ENCODE assay signal across 13 cellular contexts in the genomic region with DNA sequence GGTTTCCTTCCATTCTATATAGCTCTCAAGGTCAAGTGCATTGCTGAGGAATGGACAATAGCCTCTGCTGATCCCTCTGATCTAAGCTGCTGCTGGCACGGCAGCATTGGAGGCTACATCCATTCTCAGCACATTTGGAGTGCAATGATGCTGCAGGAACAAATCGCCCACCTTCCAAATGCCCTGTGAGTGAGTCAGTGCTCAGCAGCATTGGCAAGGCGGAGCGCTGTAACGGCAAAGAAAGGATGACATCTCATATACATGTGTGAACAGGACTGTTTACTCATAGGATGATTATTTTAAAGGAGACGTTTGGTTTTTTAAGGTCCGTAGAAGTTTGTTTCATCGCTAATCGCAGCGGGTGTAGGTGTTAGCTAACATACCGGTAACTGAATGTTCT.
DNase-seq lines count a peak whose midpoint lies in the region; ATAC-seq and TF ChIP-seq lines count a peak whose summit lies in the region.
"Had no signal": no experiment of that assay in that cellular context is flagged by ENCODE, and none has a peak within 500 bp of the region (broad histone marks: within the 10 kb centered on the region; RNA-seq: fewer than 3 reads in every experiment).

No MANE protein-coding gene starts in this region.

- peak overlapping the region; percentile 2; the same call in 1 of the 2 replicates for H3K4me3 ChIP-seq in ACC112 (ENCODE audit: low read depth, low read length)
- no peak overlapping the region for H3K4me3 ChIP-seq in Loucy (ENCODE audit: low read length, poor library complexity, severe bottlenecking)
- H3K4me3 ChIP-seq: SK-N-MC had no signal

- H3K27ac ChIP-seq in ACC112 (ENCODE audit: low read depth, low read length) (peak overlapping the region; percentile 18), angular gyrus (ENCODE audit: low read depth, low read length) (peak overlapping the region; percentile 20)
- H3K27ac ChIP-seq: SK-N-MC had no signal

- H3K27me3 ChIP-seq in ACC112 (ENCODE audit: insufficient read depth, low read length) (no peaks in the 10 kb centered on the region), Loucy (ENCODE audit: insufficient read depth, low read length, poor library complexity, severe bottlenecking) (no peaks in the 10 kb centered on the region)

- H3K36me3 ChIP-seq in ACC112 (ENCODE audit: insufficient read depth, low read length) (no peaks in the 10 kb centered on the region), Loucy (ENCODE audit: insufficient read depth, low read length) (no peaks in the 10 kb centered on the region)

- peaks cover 16% of the 10 kb centered on the region for H3K4me1 ChIP-seq in ACC112 (ENCODE audit: control insufficient read depth, insufficient read depth, low read length, unreplicated experiment)
- peaks cover 49% of the 10 kb centered on the region for H3K4me1 ChIP-seq in Loucy (ENCODE audit: insufficient read depth, low read length, poor library complexity, severe bottlenecking)

- ATAC-seq in GM21723 (IDR thresholded peaks at IDR 0.05; ENCODE audit: unreplicated experiment) (no peak), GM21526 (IDR thresholded peaks at IDR 0.05; ENCODE audit: low FRiP score, unreplicated experiment) (no peak)
- ATAC-seq: activated CD8-positive, alpha-beta T cell treated with anti-CD3 and anti-CD28 coated beads, Interleukin-2, amount 10 ng/mL, durations not matched to agents 7 days and 5 days had no signal

- peak overlapping the region; percentile 49 for H3K4me2 ChIP-seq in Loucy (ENCODE audit: low read depth, low read length, poor library complexity, severe bottlenecking)

- H3K9me2 ChIP-seq in Loucy (replicated peaks; ENCODE audit: low read depth, low read length): no peaks in the 10 kb centered on the region

- H2AFZ ChIP-seq in ACC112 (ENCODE audit: low read length, unreplicated experiment) (peak overlapping the region; percentile 24), Loucy (ENCODE audit: low read length) (no peak overlapping the region)

- TF ChIP-seq CTCF in Loucy (conservative IDR thresholded peaks at IDR 0.05; ENCODE audit: low read length): no peak

- no peaks in the 10 kb centered on the region for H3K9me3 ChIP-seq in Loucy (ENCODE audit: insufficient read depth, low read depth, low read length)

- peak; percentile 85 for DNase-seq in iris pigment epithelial cell (ENCODE audit: low read depth)
- no peak for DNase-seq in DMS153 treated with DMSO at 0.1 percent for 48 hours (lab: John Stamatoyannopoulos, UW; ENCODE audit: unreplicated experiment)
- no peak for DNase-seq in DMS79 treated with DMSO at 0.1 percent for 48 hours (lab: John Stamatoyannopoulos, UW)
- DNase-seq: activated CD8-positive, alpha-beta T cell treated with anti-CD3 and anti-CD28 coated beads, Interleukin-2, amount 10 ng/mL, durations not matched to agents 7 days and 5 days; aorta; NCI-H2081 treated with DMSO at 0.1 percent for 48 hours; stimulated activated CD8-positive, alpha-beta memory T cell treated with anti-CD3 and anti-CD28 coated beads, Interleukin-4, amount 100 ng/mL, for 48 hours had no signal

- H3F3A ChIP-seq in Loucy (ENCODE audit: low read depth): no peaks in the 10 kb centered on the region

- no peaks in the 10 kb centered on the region for H4K20me1 ChIP-seq in Loucy (ENCODE audit: insufficient read depth, low read length, poor library complexity, severe bottlenecking)

- no peak overlapping the region for H3K9ac ChIP-seq in Loucy (ENCODE audit: low read depth, low read length, poor library complexity, severe bottlenecking)

- no peaks in the 10 kb centered on the region for H3K79me2 ChIP-seq in ACC112 (ENCODE audit: control insufficient read depth, insufficient read depth, low read length, unreplicated experiment)
- H3K79me2 ChIP-seq in Loucy (ENCODE audit: insufficient read depth, low read length): no peaks in the 10 kb centered on the region
